Comparison of ENCODE assay signal across 18 cellular contexts in genomic region chr4:92968556-92968955, GRCh38.
DNase-seq lines count a peak whose midpoint lies in the region; ATAC-seq and TF ChIP-seq lines count a peak whose summit lies in the region.
"Had no signal": no experiment of that assay in that cellular context is flagged by ENCODE, and none has a peak within 500 bp of the region (broad histone marks: within the 10 kb centered on the region; RNA-seq: fewer than 3 reads in every experiment).

No MANE protein-coding gene starts in this region.

- WGBS in smooth muscle cell (ENCODE audit: low lambda C conversion rate), result 55% methylated on average over 1 of the region's 1 CpG

- H3K9me3 ChIP-seq in SK-N-MC (ENCODE audit: low read depth, low read length) (no peaks in the 10 kb centered on the region), smooth muscle cell (replicated peaks; ENCODE audit: low read depth) (no peaks in the 10 kb centered on the region), T-helper 17 cell (ENCODE audit: control insufficient read depth, low read length, poor library complexity, severe bottlenecking) (no peaks in the 10 kb centered on the region)
- H3K9me3 ChIP-seq: Caco-2 had no signal

- H3K4me3 ChIP-seq in SK-N-MC, result peak overlapping the region; percentile 36
- H3K4me3 ChIP-seq in smooth muscle cell, result no peak overlapping the region
- H3K4me3 ChIP-seq: GM23338, MG63 had no signal

- no peaks in the 10 kb centered on the region for H3K4me1 Mint-ChIP-seq in CD14-positive monocyte
- H3K4me1 Mint-ChIP-seq in T-helper 17 cell, result no peaks in the 10 kb centered on the region
- H3K4me1 Mint-ChIP-seq: GM23338 had no signal

- H3K27ac ChIP-seq in SK-N-MC (peak overlapping the region; percentile 94), smooth muscle cell (ENCODE audit: low read depth) (peak overlapping the region; percentile 86)
- H3K27ac ChIP-seq: KMS-11 had no signal

- H3K4me2 ChIP-seq in smooth muscle cell, result no peak overlapping the region
- H3K4me2 ChIP-seq: GM23338, KMS-11 had no signal

- intact Hi-C loops in CD14-positive monocyte (cut with micrococcal nuclease), result no loop called here

- no peak overlapping the region for H2AFZ ChIP-seq in smooth muscle cell (ENCODE audit: low read depth)
- H2AFZ ChIP-seq: GM23338 had no signal

- H3F3A ChIP-seq in smooth muscle cell (ENCODE audit: low read depth), result no peaks in the 10 kb centered on the region

- H3K9ac ChIP-seq in SK-N-MC (ENCODE audit: insufficient read length) (no peak overlapping the region), smooth muscle cell (ENCODE audit: low read depth) (no peak overlapping the region)
- H3K9ac ChIP-seq: KMS-11 had no signal

- H3K36me3 ChIP-seq in SK-N-MC (ENCODE audit: insufficient read depth, low read length) (no peaks in the 10 kb centered on the region), smooth muscle cell (ENCODE audit: low read depth) (no peaks in the 10 kb centered on the region)
- H3K36me3 ChIP-seq: MG63 had no signal

- H3K27ac Mint-ChIP-seq in CD14-positive monocyte (no peak overlapping the region), T-helper 17 cell (no peak overlapping the region)
- H3K27ac Mint-ChIP-seq: GM23338 had no signal

- H3K9me3 Mint-ChIP-seq in CD14-positive monocyte, result peaks cover 0 to 6% (median 0%) of the 10 kb centered on the region in 7 donors
- H3K9me3 Mint-ChIP-seq: GM23338 had no signal

- no peak for TF ChIP-seq CTCF in smooth muscle cell (IDR thresholded peaks at IDR 0.05; ENCODE audit: borderline replicate concordance, insufficient read depth, poor library complexity, severe bottlenecking)
- TF ChIP-seq CTCF in CD14-positive monocyte (IDR thresholded peaks at IDR 0.05), result no peak

- peak; percentile 9 for DNase-seq in LHCN-M2 (ENCODE audit: low read depth)
- DNase-seq in SK-N-MC (ENCODE audit: low read depth, low spot score), result peak; percentile 47
- peak; percentile 2 for DNase-seq in fibroblast of peridontal ligament (ENCODE audit: extremely low read depth)
- DNase-seq in smooth muscle cell (lab: John Stamatoyannopoulos, UW; ENCODE audit: unreplicated experiment), result no peak
- no peak for DNase-seq in CD14-positive monocyte (ENCODE audit: low spot score)
- no peak for DNase-seq in T-helper 17 cell
- no peak for DNase-seq in ACHN
- DNase-seq: AML-193, Caco-2, MG63, NCI-H1092, NCI-H1436 treated with DMSO at 0.1 percent for 48 hours, NCI-H2029, NCI-H2171, NCI-H526 had no signal

- no peaks in the 10 kb centered on the region for H3K79me2 ChIP-seq in smooth muscle cell (ENCODE audit: low read depth)

- no peaks in the 10 kb centered on the region for H3K27me3 Mint-ChIP-seq in CD14-positive monocyte (ENCODE audit: low read depth in 3 of 3)
- H3K27me3 Mint-ChIP-seq in T-helper 17 cell, result no peaks in the 10 kb centered on the region

- in situ Hi-C loops in ACHN (cut with HindIII; ENCODE audit: low pct_ligation_motif_present, low pct_unique_long_range_greater_than_20kb, low sequenced_read_pairs), result no loop called here

- ATAC-seq in T-helper 17 cell, result no peak
- ATAC-seq: GM23338, HCT116 had no signal

- no peaks in the 10 kb centered on the region for H3K36me3 Mint-ChIP-seq in CD14-positive monocyte
- no peaks in the 10 kb centered on the region for H3K36me3 Mint-ChIP-seq in T-helper 17 cell (ENCODE audit: low read depth)

- peaks cover 3% of the 10 kb centered on the region for H3K4me1 ChIP-seq in smooth muscle cell (ENCODE audit: low read depth)

- H3K4me3 Mint-ChIP-seq in CD14-positive monocyte, result no peak overlapping the region
- H3K4me3 Mint-ChIP-seq in T-helper 17 cell, result no peak overlapping the region
- H3K4me3 Mint-ChIP-seq: GM23338 had no signal

- H4K20me1 ChIP-seq in smooth muscle cell (ENCODE audit: low read depth), result no peaks in the 10 kb centered on the region

- no peaks in the 10 kb centered on the region for H3K27me3 ChIP-seq in smooth muscle cell (ENCODE audit: low read depth)
- H3K27me3 ChIP-seq: MG63 had no signal

Comparison
In these comparisons a context has a peak if more than half of its experiments do, and no peak if none do; other contexts are left out.
1. DNase-seq: peak in LHCN-M2 (single experiment), SK-N-MC (single experiment) and fibroblast of peridontal ligament (single experiment); none in smooth muscle cell (single experiment), CD14-positive monocyte (single experiment), T-helper 17 cell (0 of 3) and ACHN (single experiment).